Comparison of ENCODE assay signal across 33 cellular contexts in the genomic region with DNA sequence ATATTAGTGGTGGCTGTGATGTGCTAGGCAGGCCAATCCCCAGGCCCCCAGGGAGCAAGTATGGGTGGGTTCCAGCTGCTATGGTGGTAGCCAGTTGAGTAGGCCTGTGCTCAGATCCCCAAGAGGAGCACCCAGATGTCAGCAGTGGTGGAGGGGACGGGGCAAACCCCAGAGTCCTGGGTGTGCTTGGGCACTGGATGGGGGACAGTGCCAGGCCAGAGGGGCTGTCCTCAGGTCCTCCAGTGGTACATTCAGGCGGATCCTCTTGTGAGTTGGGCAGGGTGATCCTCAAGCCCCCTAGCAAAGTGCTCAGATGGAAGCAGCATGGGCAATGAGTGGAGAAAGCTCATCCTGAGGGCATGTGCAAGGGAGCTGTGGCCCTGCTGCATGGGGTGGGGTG. TPM values are rescaled to one million over a fixed set of nuclear protein-coding genes. Genes with fewer than 3 reads are reported as not detected.
"Had no signal": no experiment of that assay in that cellular context is flagged by ENCODE, and none has a peak within 500 bp of the region (broad histone marks: within the 10 kb centered on the region; RNA-seq: fewer than 3 reads in every experiment).

No MANE protein-coding gene starts in this region.

- H3K4me3 Mint-ChIP-seq: activated CD4-positive, alpha-beta memory T cell treated with anti-CD3 and anti-CD28 coated beads, Interleukin-2, amount 10 ng/mL, durations not matched to agents 7 days and 5 days; activated CD4-positive, alpha-beta T cell treated with anti-CD3 and anti-CD28 coated beads for 36 hours; activated CD4-positive, alpha-beta T cell treated with anti-CD3 and anti-CD28 coated beads, Interleukin-2, amount 10 ng/mL, durations not matched to agents 7 days and 5 days; activated CD8-positive, alpha-beta memory T cell treated with anti-CD3 and anti-CD28 coated beads, Interleukin-2, amount 10 ng/mL, durations not matched to agents 7 days and 5 days; activated CD8-positive, alpha-beta T cell treated with anti-CD3 and anti-CD28 coated beads, Interleukin-2, amount 10 ng/mL, durations not matched to agents 7 days and 5 days; activated naive CD4-positive, alpha-beta T cell treated with anti-CD3 and anti-CD28 coated beads, Interleukin-2, amount 10 ng/mL, durations not matched to agents 7 days and 5 days; activated naive CD4-positive, alpha-beta T cell treated with anti-CD3 and anti-CD28 coated beads, Interleukin-2, amount 50 U/mL, for 24 hours; activated naive CD8-positive, alpha-beta T cell; activated naive CD8-positive, alpha-beta T cell treated with anti-CD3 and anti-CD28 coated beads, Interleukin-2, amount 10 ng/mL, durations not matched to agents 7 days and 5 days; activated naive CD8-positive, alpha-beta T cell treated with anti-CD3 and anti-CD28 coated beads, Interleukin-2, amount 50 U/mL, for 24 hours; activated T-cell treated with anti-CD3 and anti-CD28 coated beads, Interleukin-2, amount 50 U/mL, for 24 hours; T-cell; T-helper 1 cell treated with Interleukin-12 subunit alpha and Interleukin-12 subunit beta and Interleukin-4 antibody, amounts not matched to agents 30 μg/mL and 1 μg/mL, for 36 hours; T-helper 2 cell treated with Interferon-gamma antibody and Interleukin-4, amounts not matched to agents 5 μg/mL and 100 μg/mL, for 36 hours had no signal

- H3K27ac Mint-ChIP-seq: activated CD4-positive, alpha-beta memory T cell treated with anti-CD3 and anti-CD28 coated beads, Interleukin-2, amount 10 ng/mL, durations not matched to agents 7 days and 5 days; activated CD4-positive, alpha-beta T cell treated with anti-CD3 and anti-CD28 coated beads for 36 hours; activated CD4-positive, alpha-beta T cell treated with anti-CD3 and anti-CD28 coated beads, Interleukin-2, amount 10 ng/mL, durations not matched to agents 7 days and 5 days; activated CD8-positive, alpha-beta memory T cell treated with anti-CD3 and anti-CD28 coated beads, Interleukin-2, amount 10 ng/mL, durations not matched to agents 7 days and 5 days; activated CD8-positive, alpha-beta T cell treated with anti-CD3 and anti-CD28 coated beads, Interleukin-2, amount 10 ng/mL, durations not matched to agents 7 days and 5 days; activated naive CD4-positive, alpha-beta T cell treated with anti-CD3 and anti-CD28 coated beads, Interleukin-2, amount 10 ng/mL, durations not matched to agents 7 days and 5 days; activated naive CD4-positive, alpha-beta T cell treated with anti-CD3 and anti-CD28 coated beads, Interleukin-2, amount 50 U/mL, for 24 hours; activated naive CD8-positive, alpha-beta T cell; activated naive CD8-positive, alpha-beta T cell treated with anti-CD3 and anti-CD28 coated beads, Interleukin-2, amount 10 ng/mL, durations not matched to agents 7 days and 5 days; activated naive CD8-positive, alpha-beta T cell treated with anti-CD3 and anti-CD28 coated beads, Interleukin-2, amount 50 U/mL, for 24 hours; activated T-cell treated with anti-CD3 and anti-CD28 coated beads, Interleukin-2, amount 50 U/mL, for 24 hours; activated T-helper 2 cell treated with anti-CD3 and anti-CD28 coated beads, Interferon-gamma antibody, Interleukin-2, Interleukin-4, amounts not matched to agents 10 μg/mL and 5 μg/mL and 100 μg/mL, durations not matched to agents 14 hours and 24 hours and 36 hours; T-cell; T-helper 1 cell treated with Interleukin-12 subunit alpha and Interleukin-12 subunit beta and Interleukin-4 antibody, amounts not matched to agents 30 μg/mL and 1 μg/mL, for 36 hours; T-helper 2 cell treated with Interferon-gamma antibody and Interleukin-4, amounts not matched to agents 5 μg/mL and 100 μg/mL, for 36 hours had no signal

- DNase-seq: activated CD4-positive, alpha-beta memory T cell treated with anti-CD3 and anti-CD28 coated beads, Interleukin-2, amount 10 ng/mL, durations not matched to agents 7 days and 5 days; activated CD4-positive, alpha-beta T cell treated with anti-CD3 and anti-CD28 coated beads for 1 hour; activated CD4-positive, alpha-beta T cell treated with anti-CD3 and anti-CD28 coated beads for 36 hours; activated CD4-positive, alpha-beta T cell treated with anti-CD3 and anti-CD28 coated beads for 48 hours; activated CD4-positive, alpha-beta T cell treated with anti-CD3 and anti-CD28 coated beads, Interleukin-2, amount 10 ng/mL, durations not matched to agents 7 days and 5 days; activated CD4-positive, alpha-beta T cell treated with anti-CD3 and anti-CD28 coated beads, Interleukin-2, amount 50 U/mL, for 48 hours; activated CD4-positive, CD25-positive, alpha-beta regulatory T cell; activated CD8-positive, alpha-beta memory T cell treated with anti-CD3 and anti-CD28 coated beads for 24 hours; activated CD8-positive, alpha-beta memory T cell treated with anti-CD3 and anti-CD28 coated beads, Interleukin-2, amount 10 ng/mL, durations not matched to agents 7 days and 5 days; activated CD8-positive, alpha-beta memory T cell treated with anti-CD3 and anti-CD28 coated beads, Interleukin-2, amount 50 U/mL, for 48 hours; activated CD8-positive, alpha-beta T cell treated with anti-CD3 and anti-CD28 coated beads, Interleukin-2, amount 10 ng/mL, durations not matched to agents 7 days and 5 days; activated effector memory CD4-positive, alpha-beta T cell treated with Interleukin-2 at 50 U/mL for 16 hours; activated gamma-delta T cell; activated naive CD4-positive, alpha-beta T cell treated with anti-CD3 and anti-CD28 coated beads, Interleukin-2, amount 10 ng/mL, durations not matched to agents 7 days and 5 days; activated naive CD4-positive, alpha-beta T cell treated with Interleukin-2 at 50 U/mL for 16 hours; activated naive CD8-positive, alpha-beta T cell treated with anti-CD3 and anti-CD28 coated beads, Interleukin-2, amount 10 ng/mL, durations not matched to agents 7 days and 5 days; activated naive CD8-positive, alpha-beta T cell treated with anti-CD3 and anti-CD28 coated beads, Interleukin-2, amount 50 U/mL, for 24 hours; activated T-cell treated with anti-CD3 and anti-CD28 coated beads, Interleukin-2, amount 50 U/mL, for 24 hours; activated T-cell treated with anti-CD3 and anti-CD28 coated beads, Interleukin-2, amount 50 U/mL, for 48 hours; amygdala; anterior cingulate cortex; body of pancreas; brain microvascular endothelial cell; central memory CD4-positive, alpha-beta T cell; T-cell; T-helper 2 cell; T-helper 9 cell had no signal

- H3K36me3 Mint-ChIP-seq: activated CD8-positive, alpha-beta memory T cell treated with anti-CD3 and anti-CD28 coated beads, Interleukin-2, amount 10 ng/mL, durations not matched to agents 7 days and 5 days; activated naive CD4-positive, alpha-beta T cell treated with anti-CD3 and anti-CD28 coated beads, Interleukin-2, amount 10 ng/mL, durations not matched to agents 7 days and 5 days; T-cell had no signal

- ATAC-seq: activated CD4-positive, alpha-beta T cell treated with anti-CD3 and anti-CD28 coated beads for 36 hours; activated CD4-positive, CD25-positive, alpha-beta regulatory T cell treated with anti-CD3 and anti-CD28 coated beads, Interleukin-2, amount 50 U/mL, for 24 hours; activated CD8-positive, alpha-beta memory T cell treated with anti-CD3 and anti-CD28 coated beads, Interleukin-2, amount 10 ng/mL, durations not matched to agents 7 days and 5 days; activated CD8-positive, alpha-beta T cell treated with anti-CD3 and anti-CD28 coated beads, Interleukin-2, amount 10 ng/mL, durations not matched to agents 7 days and 5 days; activated naive CD8-positive, alpha-beta T cell treated with anti-CD3 and anti-CD28 coated beads, Interleukin-2, amount 50 U/mL, for 24 hours; body of pancreas; T-cell had no signal

- H3K4me1 Mint-ChIP-seq: activated CD4-positive, alpha-beta memory T cell treated with anti-CD3 and anti-CD28 coated beads, Interleukin-2, amount 10 ng/mL, durations not matched to agents 7 days and 5 days; activated CD4-positive, alpha-beta T cell treated with anti-CD3 and anti-CD28 coated beads for 36 hours; activated CD4-positive, alpha-beta T cell treated with anti-CD3 and anti-CD28 coated beads, Interleukin-2, amount 10 ng/mL, durations not matched to agents 7 days and 5 days; activated CD8-positive, alpha-beta memory T cell treated with anti-CD3 and anti-CD28 coated beads, Interleukin-2, amount 10 ng/mL, durations not matched to agents 7 days and 5 days; activated naive CD4-positive, alpha-beta T cell treated with anti-CD3 and anti-CD28 coated beads, Interleukin-2, amount 10 ng/mL, durations not matched to agents 7 days and 5 days; activated naive CD4-positive, alpha-beta T cell treated with anti-CD3 and anti-CD28 coated beads, Interleukin-2, amount 50 U/mL, for 24 hours; activated naive CD8-positive, alpha-beta T cell treated with anti-CD3 and anti-CD28 coated beads, Interleukin-2, amount 10 ng/mL, durations not matched to agents 7 days and 5 days; activated naive CD8-positive, alpha-beta T cell treated with anti-CD3 and anti-CD28 coated beads, Interleukin-2, amount 50 U/mL, for 24 hours; T-cell had no signal

- H3K27me3 Mint-ChIP-seq: activated CD4-positive, alpha-beta memory T cell treated with anti-CD3 and anti-CD28 coated beads, Interleukin-2, amount 10 ng/mL, durations not matched to agents 7 days and 5 days; activated CD4-positive, alpha-beta T cell treated with anti-CD3 and anti-CD28 coated beads, Interleukin-2, amount 10 ng/mL, durations not matched to agents 7 days and 5 days; activated CD8-positive, alpha-beta memory T cell treated with anti-CD3 and anti-CD28 coated beads, Interleukin-2, amount 10 ng/mL, durations not matched to agents 7 days and 5 days; activated naive CD8-positive, alpha-beta T cell treated with anti-CD3 and anti-CD28 coated beads, Interleukin-2, amount 10 ng/mL, durations not matched to agents 7 days and 5 days had no signal

RNA-seq across cellular contexts. Expression of a gene that starts 26.0 kb away (rescaled TPM):
- total RNA-seq: activated CD4-positive, alpha-beta memory T cell treated with anti-CD3 and anti-CD28 coated beads, Interleukin-2, amount 10 ng/mL, durations not matched to agents 7 days and 5 days; activated CD4-positive, alpha-beta T cell treated with anti-CD3 and anti-CD28 coated beads for 36 hours; activated CD4-positive, alpha-beta T cell treated with anti-CD3 and anti-CD28 coated beads, Interleukin-2, amount 10 ng/mL, durations not matched to agents 7 days and 5 days; activated CD8-positive, alpha-beta memory T cell treated with anti-CD3 and anti-CD28 coated beads, Interleukin-2, amount 10 ng/mL, durations not matched to agents 7 days and 5 days; activated CD8-positive, alpha-beta T cell treated with anti-CD3 and anti-CD28 coated beads, Interleukin-2, amount 10 ng/mL, durations not matched to agents 7 days and 5 days; activated naive CD8-positive, alpha-beta T cell treated with anti-CD3 and anti-CD28 coated beads, Interleukin-2, amount 10 ng/mL, durations not matched to agents 7 days and 5 days; activated T-helper 2 cell treated with anti-CD3 and anti-CD28 coated beads, Interferon-gamma antibody, Interleukin-2, Interleukin-4, amounts not matched to agents 10 μg/mL and 5 μg/mL and 100 μg/mL, durations not matched to agents 14 hours and 24 hours and 36 hours; T-cell had no signal

RNA-seq across cellular contexts. Expression of a gene that starts 37.0 kb away (rescaled TPM):
- total RNA-seq: activated CD4-positive, alpha-beta T cell treated with anti-CD3 and anti-CD28 coated beads, Interleukin-2, amount 10 ng/mL, durations not matched to agents 7 days and 5 days; activated CD8-positive, alpha-beta T cell treated with anti-CD3 and anti-CD28 coated beads, Interleukin-2, amount 10 ng/mL, durations not matched to agents 7 days and 5 days; activated T-helper 2 cell treated with anti-CD3 and anti-CD28 coated beads, Interferon-gamma antibody, Interleukin-2, Interleukin-4, amounts not matched to agents 10 μg/mL and 5 μg/mL and 100 μg/mL, durations not matched to agents 14 hours and 24 hours and 36 hours had no signal
